ENCODE assay signal across 11 cellular contexts in genomic region chr12:26854028-26854387, GRCh38. TPM values are rescaled to one million over a fixed set of nuclear protein-coding genes. Genes with fewer than 3 reads are reported as not detected.
DNase-seq lines count a peak whose midpoint lies in the region; ATAC-seq and TF ChIP-seq lines count a peak whose summit lies in the region.
"Had no signal": no experiment of that assay in that cellular context is flagged by ENCODE, and none has a peak within 500 bp of the region (broad histone marks: within the 10 kb centered on the region; RNA-seq: fewer than 3 reads in every experiment).

No MANE protein-coding gene starts in this region.

- no peaks in the 10 kb centered on the region for H3K9me2 ChIP-seq in PC-9 (ENCODE audit: insufficient read depth)

- H3K4me3 ChIP-seq in PC-9 (no peak overlapping the region), left ventricle myocardium inferior (no peak overlapping the region)
- H3K4me3 ChIP-seq: SJCRH30, upper lobe of right lung had no signal

- intact Hi-C loops in activated CD8-positive, alpha-beta T cell treated with anti-CD3 and anti-CD28 coated beads for 36 hours (cut with micrococcal nuclease): no loop called here
- intact Hi-C loops in PC-9 (cut with micrococcal nuclease; ENCODE audit: unreplicated experiment): loop anchor here (5.0 to 10.0 kb wide), 2 partner anchors 291 to 848 kb away; no protein-coding TSS in a partner anchor
- intact Hi-C loops in sciatic nerve (cut with DNase I): no loop called here
- intact Hi-C loops in left ventricle myocardium inferior (cut with micrococcal nuclease): no loop called here

- no peaks in the 10 kb centered on the region for H3K79me2 ChIP-seq in PC-9 (ENCODE audit: low read depth)

- no peak overlapping the region for H2AFZ ChIP-seq in PC-9

- no peaks in the 10 kb centered on the region for H4K20me1 ChIP-seq in PC-9 (ENCODE audit: insufficient read depth)

- BruUV-seq in PC-9 (replicated peaks; lab: Mats Ljungman, UMichigan): no TSS peak

- no peaks in the 10 kb centered on the region for H3K4me1 Mint-ChIP-seq in activated CD8-positive, alpha-beta T cell treated with anti-CD3 and anti-CD28 coated beads for 36 hours (ENCODE audit: low read depth)
- no peaks in the 10 kb centered on the region for H3K4me1 Mint-ChIP-seq in activated CD8-positive, alpha-beta T cell treated with anti-CD3 and anti-CD28 coated beads, Interleukin-2, amount 10 ng/mL, durations not matched to agents 7 days and 5 days (ENCODE audit: low read depth)

- H3K27me3 ChIP-seq in PC-9 (ENCODE audit: insufficient read depth, low read depth) (no peaks in the 10 kb centered on the region), left ventricle myocardium inferior (ENCODE audit: low read depth) (no peaks in the 10 kb centered on the region)
- H3K27me3 ChIP-seq: SJCRH30, upper lobe of right lung had no signal

- no peaks in the 10 kb centered on the region for H3K9me3 Mint-ChIP-seq in activated CD8-positive, alpha-beta T cell treated with anti-CD3 and anti-CD28 coated beads for 36 hours
- H3K9me3 Mint-ChIP-seq in activated CD8-positive, alpha-beta T cell treated with anti-CD3 and anti-CD28 coated beads, Interleukin-2, amount 10 ng/mL, durations not matched to agents 7 days and 5 days (ENCODE audit: insufficient read depth): no peaks in the 10 kb centered on the region

- H3K4me2 ChIP-seq in PC-9: 0 out of 2 replicates have a peak overlapping the region, but pooled peaks have one; percentile 32

- no peak overlapping the region for H3K4me3 Mint-ChIP-seq in activated CD8-positive, alpha-beta T cell treated with anti-CD3 and anti-CD28 coated beads for 36 hours
- no peak overlapping the region for H3K4me3 Mint-ChIP-seq in activated CD8-positive, alpha-beta T cell treated with anti-CD3 and anti-CD28 coated beads, Interleukin-2, amount 10 ng/mL, durations not matched to agents 7 days and 5 days

- CTCF ChIA-PET in activated CD8-positive, alpha-beta T cell treated with anti-CD3 and anti-CD28 coated beads for 36 hours (lab: Charles Lee): interaction anchor here (0.8 to 14.4 kb wide), 9 partner anchors 8 to 160 kb away, joined by 3 to 105 read pairs (median 4); partner anchors contain the start of gene TM7SF3
- CTCF ChIA-PET in activated CD8-positive, alpha-beta T cell treated with anti-CD3 and anti-CD28 coated beads, Interleukin-2, amount 10 ng/mL, durations not matched to agents 7 days and 5 days (lab: Charles Lee): interaction anchor here (1.0 to 4.5 kb wide), 7 partner anchors 8 to 39 kb away, joined by 3 to 50 read pairs (median 6); partner anchors contain the start of gene ITPR2
- CTCF ChIA-PET in PC-9 (lab: Charles Lee): interaction anchor here (0.7 to 0.8 kb wide), 2 partner anchors 51 to 452 kb away, joined by 5 to 13 read pairs; no protein-coding TSS in a partner anchor

- H3K36me3 ChIP-seq in PC-9 (ENCODE audit: low read depth) (no peaks in the 10 kb centered on the region), left ventricle myocardium inferior (no peaks in the 10 kb centered on the region)
- H3K36me3 ChIP-seq: SJCRH30, upper lobe of right lung had no signal

- H3K9me3 ChIP-seq in PC-9 (ENCODE audit: insufficient read depth, low read depth) (0 out of 2 replicates have a peak, but pooled peaks cover 4% of the 10 kb centered on the region), left ventricle myocardium inferior (replicated peaks) (no peaks in the 10 kb centered on the region)
- H3K9me3 ChIP-seq: SJCRH30, upper lobe of right lung had no signal

- POLR2A ChIA-PET in activated CD8-positive, alpha-beta T cell treated with anti-CD3 and anti-CD28 coated beads for 36 hours (lab: Charles Lee): no interaction called here
- POLR2A ChIA-PET in activated CD8-positive, alpha-beta T cell treated with anti-CD3 and anti-CD28 coated beads, Interleukin-2, amount 10 ng/mL, durations not matched to agents 7 days and 5 days (lab: Charles Lee): interaction anchor here (0.6 kb wide), 1 partner anchor 1076 kb away, joined by 4 read pairs; no protein-coding TSS in a partner anchor
- POLR2A ChIA-PET in PC-9 (lab: Charles Lee; ENCODE audit: unreplicated experiment): no interaction called here

- ATAC-seq in activated CD8-positive, alpha-beta T cell treated with anti-CD3 and anti-CD28 coated beads for 36 hours: no peak
- ATAC-seq in activated CD8-positive, alpha-beta T cell treated with anti-CD3 and anti-CD28 coated beads, Interleukin-2, amount 10 ng/mL, durations not matched to agents 7 days and 5 days: no peak
- peak; percentile 15 for ATAC-seq in HG02938 (IDR thresholded peaks at IDR 0.05; ENCODE audit: unreplicated experiment)
- ATAC-seq in sciatic nerve: peak; percentile 29

- no peak for DNase-seq in activated CD8-positive, alpha-beta T cell treated with anti-CD3 and anti-CD28 coated beads for 36 hours
- no peak for DNase-seq in activated CD8-positive, alpha-beta T cell treated with anti-CD3 and anti-CD28 coated beads, Interleukin-2, amount 10 ng/mL, durations not matched to agents 7 days and 5 days
- DNase-seq in PC-9 (no peak), sciatic nerve (ENCODE audit: low spot score) (no peak), left ventricle myocardium inferior (no peak), SIG-M5 treated with dmso at 0.1 percent for 504 hours (lab: John Stamatoyannopoulos, UW; ENCODE audit: unreplicated experiment) (no peak)
- no peak for DNase-seq in stimulated activated CD4-positive, alpha-beta T cell treated with anti-CD3 and anti-CD28 coated beads, Interleukin-2, amount 100 ng/mL, for 48 hours
- DNase-seq: cortex of kidney had no signal

- H3K4me1 ChIP-seq in PC-9 (replicated peaks; ENCODE audit: insufficient read depth) (no peaks in the 10 kb centered on the region; the same call in 1 of the 2 replicates), left ventricle myocardium inferior (peaks cover 12% of the 10 kb centered on the region)
- H3K4me1 ChIP-seq: SJCRH30 had no signal

- no peaks in the 10 kb centered on the region for H3K36me3 Mint-ChIP-seq in activated CD8-positive, alpha-beta T cell treated with anti-CD3 and anti-CD28 coated beads for 36 hours (ENCODE audit: low read depth)
- no peaks in the 10 kb centered on the region for H3K36me3 Mint-ChIP-seq in activated CD8-positive, alpha-beta T cell treated with anti-CD3 and anti-CD28 coated beads, Interleukin-2, amount 10 ng/mL, durations not matched to agents 7 days and 5 days (ENCODE audit: low read depth)

- H3F3A ChIP-seq in PC-9 (ENCODE audit: insufficient read depth, low read depth): no peaks in the 10 kb centered on the region

- H3K27me3 Mint-ChIP-seq in activated CD8-positive, alpha-beta T cell treated with anti-CD3 and anti-CD28 coated beads for 36 hours: peaks cover 3% of the 10 kb centered on the region
- peaks cover 8% of the 10 kb centered on the region for H3K27me3 Mint-ChIP-seq in activated CD8-positive, alpha-beta T cell treated with anti-CD3 and anti-CD28 coated beads, Interleukin-2, amount 10 ng/mL, durations not matched to agents 7 days and 5 days (ENCODE audit: low read depth)

- no peak overlapping the region for H3K27ac ChIP-seq in PC-9
- H3K27ac ChIP-seq in left ventricle myocardium inferior (replicated peaks): no peak overlapping the region
- H3K27ac ChIP-seq: SJCRH30, upper lobe of right lung had no signal

- TF ChIP-seq CTCF in activated CD8-positive, alpha-beta T cell treated with anti-CD3 and anti-CD28 coated beads for 36 hours (IDR thresholded peaks at IDR 0.05): peak; percentile 26
- TF ChIP-seq CTCF in PC-9 (conservative IDR thresholded peaks at IDR 0.05) (peak; percentile 11; the same call in 1 of the 2 replicates), left ventricle myocardium inferior (IDR thresholded peaks at IDR 0.05; ENCODE audit: borderline replicate concordance) (no peak)

- no peak overlapping the region for H3K27ac Mint-ChIP-seq in activated CD8-positive, alpha-beta T cell treated with anti-CD3 and anti-CD28 coated beads for 36 hours
- H3K27ac Mint-ChIP-seq in activated CD8-positive, alpha-beta T cell treated with anti-CD3 and anti-CD28 coated beads, Interleukin-2, amount 10 ng/mL, durations not matched to agents 7 days and 5 days: no peak overlapping the region

RNA-seq across cellular contexts. Expression of gene ITPR2, which starts 21.0 kb away (rescaled TPM):
- total RNA-seq in activated CD8-positive, alpha-beta T cell treated with anti-CD3 and anti-CD28 coated beads for 36 hours: 10 to 100 TPM; 38.9 to 41.2 TPM
- 10 to 100 TPM; 33.5 to 34.6 TPM for total RNA-seq in activated CD8-positive, alpha-beta T cell treated with anti-CD3 and anti-CD28 coated beads, Interleukin-2, amount 10 ng/mL, durations not matched to agents 7 days and 5 days
- total RNA-seq in PC-9 (2021) (16.2 and 26.0 TPM in 2 replicates), sciatic nerve (71.7 TPM), left ventricle myocardium inferior (15.8 TPM)

Comparison
In these comparisons a context has a peak if more than half of its experiments do, and no peak if none do; other contexts are left out.
1. ATAC-seq: peak in HG02938 (single experiment) and sciatic nerve (single experiment); none in activated CD8-positive, alpha-beta T cell treated with anti-CD3 and anti-CD28 coated beads for 36 hours (single experiment) and activated CD8-positive, alpha-beta T cell treated with anti-CD3 and anti-CD28 coated beads, Interleukin-2, amount 10 ng/mL, durations not matched to agents 7 days and 5 days (single experiment).